In the genomic region with DNA sequence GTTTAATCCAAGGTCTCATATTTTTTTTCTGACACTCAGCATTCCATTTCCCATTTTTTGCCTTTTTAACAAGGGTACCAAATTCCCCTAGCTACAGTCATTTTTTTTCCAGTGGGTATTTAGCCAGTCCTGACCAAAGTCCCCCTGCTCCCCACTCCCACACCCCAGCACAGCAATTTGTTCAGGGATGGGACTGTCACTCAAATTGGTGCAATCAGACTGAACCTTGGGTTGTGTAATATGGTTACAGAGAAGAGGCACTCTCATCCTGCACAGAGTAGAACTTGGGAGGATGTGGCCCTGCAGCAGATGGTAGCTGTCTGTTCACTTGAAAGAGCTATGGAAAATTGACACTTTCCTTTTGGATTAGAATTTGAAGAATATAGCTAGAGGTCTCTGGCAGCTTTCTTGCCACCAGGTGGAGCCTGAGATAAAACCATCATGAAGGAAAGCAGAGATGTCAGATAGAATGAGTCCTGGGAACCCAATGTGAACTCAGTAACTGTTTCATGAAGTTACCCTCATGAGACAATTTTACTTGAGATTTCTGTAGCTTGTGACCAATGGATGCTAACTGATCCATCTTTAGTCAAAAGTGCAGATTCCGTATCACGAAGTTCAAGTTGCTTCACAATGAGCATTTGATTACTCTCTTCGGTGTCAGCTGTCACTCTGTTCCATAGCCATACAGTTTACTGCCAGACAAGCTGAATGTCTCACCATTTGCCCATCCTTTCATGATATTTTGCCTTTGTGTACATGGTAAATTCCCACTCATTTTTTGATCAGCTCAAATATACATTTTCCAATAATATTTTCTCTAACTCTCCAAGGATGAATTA, we compare ENCODE assay signal across 8 cellular contexts.
DNase-seq lines count a peak whose midpoint lies in the region; ATAC-seq and TF ChIP-seq lines count a peak whose summit lies in the region.

No MANE protein-coding gene starts in this region.

- H3K4me3 ChIP-seq in NB4 (ENCODE audit: low read depth, low read length) (no peak overlapping the region), WERI-Rb-1 (ENCODE audit: low read depth, low read length) (no peak overlapping the region), kidney epithelial cell (ENCODE audit: low read depth, low read length) (no peak overlapping the region)

- H3K36me3 ChIP-seq in WERI-Rb-1 (no peaks in the 10 kb centered on the region), kidney epithelial cell (ENCODE audit: control insufficient read depth, insufficient read depth, low read length) (no peaks in the 10 kb centered on the region)

- peak; percentile 40 for TF ChIP-seq CTCF in NB4 (IDR thresholded peaks at IDR 0.05; ENCODE audit: low read depth, low read length)
- peak; percentile 68 for TF ChIP-seq CTCF in WERI-Rb-1 (IDR thresholded peaks at IDR 0.05; ENCODE audit: low read depth, low read length)
- TF ChIP-seq CTCF in kidney epithelial cell (IDR thresholded peaks at IDR 0.05; ENCODE audit: insufficient read depth, low read length, poor library complexity, severe bottlenecking): peak; percentile 67

- TF ChIP-seq POLR2A in NB4 (IDR thresholded peaks at IDR 0.05; ENCODE audit: extremely low read depth, insufficient read length): no peak

- peak; percentile 54 for ATAC-seq in GM18519 (IDR thresholded peaks at IDR 0.05; ENCODE audit: low FRiP score, unreplicated experiment)
- ATAC-seq in GM21576 (IDR thresholded peaks at IDR 0.05; ENCODE audit: unreplicated experiment): no peak

- no peak overlapping the region for H3K27ac ChIP-seq in WERI-Rb-1

- DNase-seq in ACHN (peak; percentile 74), NB4 (ENCODE audit: low read depth) (peak; percentile 30), WERI-Rb-1 (peak; percentile 68), kidney epithelial cell (ENCODE audit: low read depth) (peak; percentile 21), cortex of kidney (lab: John Stamatoyannopoulos, UW) (no peak)
- no peak for DNase-seq in stimulated activated CD4-positive, alpha-beta T cell treated with anti-CD3 and anti-CD28 coated beads, Interleukin-1b, Interleukin-23, amount 100 ng/mL, for 48 hours

- in situ Hi-C loops in ACHN (cut with HindIII; ENCODE audit: low pct_ligation_motif_present, low pct_unique_long_range_greater_than_20kb, low sequenced_read_pairs): no loop called here

- H3K27me3 ChIP-seq in WERI-Rb-1 (ENCODE audit: insufficient read depth, low read depth, severe bottlenecking): no peaks in the 10 kb centered on the region
- no peaks in the 10 kb centered on the region for H3K27me3 ChIP-seq in kidney epithelial cell (ENCODE audit: control insufficient read depth, insufficient read depth, low read length)

- no peaks in the 10 kb centered on the region for H3K9me3 ChIP-seq in WERI-Rb-1 (ENCODE audit: severe bottlenecking)

Comparison
In these comparisons a context has a peak if more than half of its experiments do, and no peak if none do; other contexts are left out.
1. DNase-seq: peak in ACHN (single experiment), NB4 (single experiment), WERI-Rb-1 (single experiment) and kidney epithelial cell (single experiment); none in stimulated activated CD4-positive, alpha-beta T cell treated with anti-CD3 and anti-CD28 coated beads, Interleukin-1b, Interleukin-23, amount 100 ng/mL, for 48 hours (single experiment) and cortex of kidney (single experiment).
2. Peak in every context shown above with its lines, with median percentiles within 50 percentile points of each other: CTCF ChIP-seq.